In the genomic region with DNA sequence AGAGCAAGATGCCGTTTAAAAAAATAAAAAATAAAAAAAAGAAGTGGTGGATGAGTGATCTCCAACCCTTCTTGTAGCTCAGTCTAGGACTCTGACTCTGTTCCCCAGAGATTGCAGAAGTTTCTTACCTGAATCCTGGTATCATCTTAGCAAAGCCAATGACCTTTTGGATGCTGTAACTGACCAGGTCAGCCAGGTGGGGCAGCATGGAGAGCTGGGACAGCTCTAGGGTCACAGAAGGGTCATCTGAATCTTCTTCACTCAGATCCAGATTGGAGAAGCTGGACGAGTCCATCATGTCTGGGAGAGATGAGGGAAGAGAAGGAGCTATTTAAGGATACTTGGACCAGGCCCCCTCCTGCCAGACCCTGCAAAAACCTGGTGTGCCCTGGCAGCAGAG, we compare ENCODE assay signal across 18 cellular contexts. TPM values are rescaled to one million over a fixed set of nuclear protein-coding genes. Genes with fewer than 3 reads are reported as not detected.
"Had no signal": no experiment of that assay in that cellular context is flagged by ENCODE, and none has a peak within 500 bp of the region (broad histone marks: within the 10 kb centered on the region; RNA-seq: fewer than 3 reads in every experiment).

No MANE protein-coding gene starts in this region.

- H3K36me3 Mint-ChIP-seq: naive thymus-derived CD8-positive, alpha-beta T cell had no signal

- H3K27me3 ChIP-seq: brain microvascular endothelial cell, tibial nerve, vagina had no signal

- DNase-seq: activated CD4-positive, alpha-beta T cell treated with anti-CD3 and anti-CD28 coated beads for 36 hours; activated CD8-positive, alpha-beta memory T cell treated with anti-CD3 and anti-CD28 coated beads for 24 hours; activated gamma-delta T cell treated with Interleukin-2 at 50 U/mL for 16 hours; activated naive CD8-positive, alpha-beta T cell treated with anti-CD3 and anti-CD28 coated beads for 36 hours; brain microvascular endothelial cell; cerebellar nuclear complex; erythroblast; hypothalamus; naive thymus-derived CD8-positive, alpha-beta T cell; right cardiac atrium; stimulated activated naive B cell treated with anti-CD40 and anti-IgM and Interleukin-4, amounts not matched to agents 10 μg/mL and 1 μg/mL and 100 μg/mL, for 72 hours; T1000 had no signal

- ATAC-seq: activated CD4-positive, alpha-beta T cell treated with anti-CD3 and anti-CD28 coated beads for 36 hours; naive thymus-derived CD8-positive, alpha-beta T cell; right cardiac atrium; stimulated activated naive B cell treated with anti-CD40 and anti-IgM and Interleukin-4, amounts not matched to agents 10 μg/mL and 1 μg/mL and 100 μg/mL, for 72 hours had no signal

- H3K36me3 ChIP-seq: tibial nerve had no signal

- H3K27ac Mint-ChIP-seq: activated CD4-positive, alpha-beta T cell treated with anti-CD3 and anti-CD28 coated beads for 36 hours; activated naive CD8-positive, alpha-beta T cell treated with anti-CD3 and anti-CD28 coated beads for 36 hours; dendritic cell treated with granulocyte-macrophage colony-stimulating factor and Interleukin-4, amounts not matched to agents 40 ng/mL and 50 ng/mL, for 4 days; naive thymus-derived CD8-positive, alpha-beta T cell; stimulated activated naive B cell treated with anti-CD40 and anti-IgM and Interleukin-4, amounts not matched to agents 10 μg/mL and 1 μg/mL and 100 μg/mL, for 72 hours had no signal

- H3K4me3 ChIP-seq: lung, smooth muscle cell, tibial nerve, vagina had no signal

- H3K4me2 ChIP-seq: smooth muscle cell had no signal

- H3K4me3 Mint-ChIP-seq: activated CD4-positive, alpha-beta T cell treated with anti-CD3 and anti-CD28 coated beads for 36 hours; activated naive CD8-positive, alpha-beta T cell treated with anti-CD3 and anti-CD28 coated beads for 36 hours; dendritic cell treated with granulocyte-macrophage colony-stimulating factor and Interleukin-4, amounts not matched to agents 40 ng/mL and 50 ng/mL, for 4 days; naive thymus-derived CD8-positive, alpha-beta T cell; stimulated activated naive B cell treated with anti-CD40 and anti-IgM and Interleukin-4, amounts not matched to agents 10 μg/mL and 1 μg/mL and 100 μg/mL, for 72 hours had no signal

- H3K9me3 Mint-ChIP-seq: activated naive CD8-positive, alpha-beta T cell treated with anti-CD3 and anti-CD28 coated beads for 36 hours; dendritic cell treated with granulocyte-macrophage colony-stimulating factor and Interleukin-4, amounts not matched to agents 40 ng/mL and 50 ng/mL, for 4 days; naive thymus-derived CD8-positive, alpha-beta T cell; stimulated activated naive B cell treated with anti-CD40 and anti-IgM and Interleukin-4, amounts not matched to agents 10 μg/mL and 1 μg/mL and 100 μg/mL, for 72 hours had no signal

- H3K27me3 Mint-ChIP-seq: activated CD4-positive, alpha-beta T cell treated with anti-CD3 and anti-CD28 coated beads for 36 hours; activated naive CD8-positive, alpha-beta T cell treated with anti-CD3 and anti-CD28 coated beads for 36 hours; dendritic cell treated with granulocyte-macrophage colony-stimulating factor and Interleukin-4, amounts not matched to agents 40 ng/mL and 50 ng/mL, for 4 days; naive thymus-derived CD8-positive, alpha-beta T cell; stimulated activated naive B cell treated with anti-CD40 and anti-IgM and Interleukin-4, amounts not matched to agents 10 μg/mL and 1 μg/mL and 100 μg/mL, for 72 hours had no signal

- H3K27ac ChIP-seq: brain microvascular endothelial cell, tibial nerve, vagina, VCaP had no signal

- H3K9me3 ChIP-seq: tibial nerve, vagina had no signal

RNA-seq across cellular contexts. Expression of a gene that starts 49.3 kb away (rescaled TPM):
- polyA plus RNA-seq: naive thymus-derived CD8-positive, alpha-beta T cell had no signal
